Comparison of ENCODE assay signal across 23 cellular contexts in the genomic region with DNA sequence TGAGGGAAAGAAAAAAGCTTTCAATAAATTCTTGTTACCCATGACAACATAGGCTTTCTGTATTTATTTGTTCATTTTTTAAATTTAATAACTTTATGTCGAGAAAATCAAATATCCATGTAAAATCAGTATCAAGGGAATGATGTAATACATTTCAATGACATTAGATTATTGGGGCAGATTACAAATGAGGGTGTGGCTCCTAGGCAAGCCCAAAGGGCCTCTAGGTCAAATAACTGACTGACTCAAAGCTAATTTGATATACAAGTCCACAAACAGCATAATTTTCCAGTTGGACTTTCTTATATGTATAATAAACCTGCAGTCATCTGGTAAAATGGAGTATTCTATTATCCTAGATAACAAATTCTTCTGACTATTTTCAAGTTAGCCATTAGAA.
"Had no signal": no experiment of that assay in that cellular context is flagged by ENCODE, and none has a peak within 500 bp of the region (broad histone marks: within the 10 kb centered on the region; RNA-seq: fewer than 3 reads in every experiment).

No MANE protein-coding gene starts in this region.

- ATAC-seq: gastrocnemius medialis; left ventricle myocardium superior; lower lobe of right lung; mucosa of descending colon; natural killer cell treated with Interleukin-12 subunit alpha and Interleukin-12 subunit beta and Interleukin-15 and Interleukin-18, amount 100 ng/mL, for 72 hours; right lobe of liver; stimulated activated effector memory CD8-positive, alpha-beta T cell treated with anti-CD3 and anti-CD28 coated beads, Interleukin-12 subunit alpha, Interleukin-12 subunit beta, amount 100 ng/mL, for 72 hours had no signal

- H3K27ac ChIP-seq: colonic mucosa, gastrocnemius medialis, lower lobe of right lung, neutrophil, pancreas, right lobe of liver, stomach, thyroid gland, vagina had no signal

- H3K9me3 ChIP-seq: colonic mucosa, gastrocnemius medialis, lower lobe of right lung, mucosa of descending colon, neutrophil, pancreas, right lobe of liver, stomach, thyroid gland, vagina had no signal

- H3K4me3 ChIP-seq: colonic mucosa, gastrocnemius medialis, lower lobe of right lung, mucosa of descending colon, pancreas, right lobe of liver, stomach, thyroid gland, vagina had no signal

- FAIRE-seq: keratinocyte, pancreas had no signal

- H3K4me1 ChIP-seq: colonic mucosa, gastrocnemius medialis, lower lobe of right lung, right lobe of liver, stomach, thyroid gland had no signal

- DNase-seq: colonic mucosa; effector CD8-positive, alpha-beta T cell; endodermal cell; foreskin fibroblast; gastrocnemius medialis; head of caudate nucleus; left ventricle myocardium superior; lower lobe of right lung; mucosa of descending colon; naive B cell; pancreas; right lobe of liver; stimulated activated CD4-positive, alpha-beta T cell treated with anti-CD3 and anti-CD28 coated beads, Interleukin-2, amount 100 ng/mL, for 24 hours; stimulated activated CD4-positive, alpha-beta T cell treated with anti-CD3 and anti-CD28 coated beads, Interleukin-4, amount 100 ng/mL, for 24 hours; stimulated activated naive CD4-positive, alpha-beta T cell treated with Interleukin-2 at 50 U/mL for 16 hours; stomach; thyroid gland; trophoblast cell had no signal

- H3K27me3 ChIP-seq: colonic mucosa, gastrocnemius medialis, neutrophil, pancreas, right lobe of liver, stomach, thyroid gland, vagina had no signal

- H3K36me3 ChIP-seq: colonic mucosa, gastrocnemius medialis, lower lobe of right lung, neutrophil, pancreas, right lobe of liver, stomach, thyroid gland, vagina had no signal
